ENCODE assay signal across 10 cellular contexts in the genomic region with DNA sequence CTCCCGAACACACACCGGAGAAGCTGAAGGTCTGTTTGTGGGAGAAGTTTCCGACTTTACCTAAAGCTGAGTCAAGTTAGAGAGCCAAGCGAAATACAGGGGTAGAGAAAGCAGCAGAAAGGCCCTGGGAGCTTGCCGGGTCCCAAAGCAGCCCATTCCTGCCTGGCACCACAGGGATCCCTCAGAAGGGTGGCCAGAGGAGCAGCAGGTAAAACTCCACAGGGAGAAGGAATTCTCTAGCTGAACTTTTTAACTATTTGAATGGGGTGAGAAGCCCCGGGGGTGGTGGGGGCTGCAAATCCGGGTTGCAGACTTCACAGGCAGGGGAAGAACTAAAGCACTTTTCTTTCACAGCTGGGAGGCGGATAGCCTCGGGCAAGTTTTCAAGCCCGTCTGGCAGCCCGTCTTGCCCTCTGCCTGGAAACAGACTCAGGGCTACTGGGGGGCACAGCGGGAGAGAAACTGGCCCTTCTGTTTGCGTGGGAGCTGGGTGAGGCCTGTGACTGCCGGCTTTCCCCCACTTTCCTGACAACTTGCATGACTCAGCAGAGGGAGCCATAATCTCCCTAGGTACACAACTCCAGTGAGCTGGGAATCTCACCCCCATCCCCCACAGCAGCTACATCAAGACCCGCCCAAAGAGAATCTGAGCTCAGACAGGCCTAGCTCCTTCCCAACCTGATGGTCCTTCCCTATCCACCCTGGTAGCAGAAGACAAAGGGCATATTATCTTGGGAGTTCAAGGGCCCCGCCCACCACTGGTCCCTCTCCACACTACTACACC.
DNase-seq lines count a peak whose midpoint lies in the region; ATAC-seq and TF ChIP-seq lines count a peak whose summit lies in the region.
"Had no signal": no experiment of that assay in that cellular context is flagged by ENCODE, and none has a peak within 500 bp of the region (broad histone marks: within the 10 kb centered on the region; RNA-seq: fewer than 3 reads in every experiment).

No MANE protein-coding gene starts in this region.

- peaks cover 31% of the 10 kb centered on the region for H3K36me3 Mint-ChIP-seq in chondrocyte (ENCODE audit: low read depth)
- H3K36me3 Mint-ChIP-seq in mesothelial cell of epicardium = peaks cover 55% of the 10 kb centered on the region

- DNase-seq in Caki2 (ENCODE audit: low read depth) (peak; percentile 33), MG63 (peak; percentile 38), chondrocyte (ENCODE audit: low spot score) (peak; percentile 88), mesothelial cell of epicardium (ENCODE audit: low spot score in 2 of 2, unreplicated experiment in 2 of 2) (no peak), kidney glomerular epithelial cell (lab: John Stamatoyannopoulos, UW) (no peak), NCI-H128 (lab: John Stamatoyannopoulos, UW; ENCODE audit: unreplicated experiment) (no peak)
- DNase-seq: CD4-positive, alpha-beta memory T cell had no signal

- H3K27me3 ChIP-seq in MG63 = no peaks in the 10 kb centered on the region

- H3K4me1 Mint-ChIP-seq in chondrocyte (ENCODE audit: low read depth) = peaks cover 36% of the 10 kb centered on the region
- peaks cover 8% of the 10 kb centered on the region for H3K4me1 Mint-ChIP-seq in mesothelial cell of epicardium
- H3K4me1 Mint-ChIP-seq: CD4-positive, alpha-beta memory T cell had no signal

- H3K9me3 Mint-ChIP-seq in chondrocyte (ENCODE audit: low read depth) (peaks cover 39% of the 10 kb centered on the region), mesothelial cell of epicardium (peaks cover 42% of the 10 kb centered on the region)
- H3K9me3 Mint-ChIP-seq: activated T-helper 2 cell treated with anti-CD3 and anti-CD28 coated beads, Interferon-gamma antibody, Interleukin-2, Interleukin-4, amounts not matched to agents 10 μg/mL and 5 μg/mL and 100 μg/mL, durations not matched to agents 14 hours and 24 hours and 36 hours; CD4-positive, alpha-beta memory T cell had no signal

- H3K27ac Mint-ChIP-seq in chondrocyte (ENCODE audit: unreplicated experiment) (peak overlapping the region; percentile 95), mesothelial cell of epicardium (peak overlapping the region; percentile 32)
- H3K27ac Mint-ChIP-seq: activated T-helper 2 cell treated with anti-CD3 and anti-CD28 coated beads, Interferon-gamma antibody, Interleukin-2, Interleukin-4, amounts not matched to agents 10 μg/mL and 5 μg/mL and 100 μg/mL, durations not matched to agents 14 hours and 24 hours and 36 hours; CD4-positive, alpha-beta memory T cell had no signal

- ATAC-seq in HG03196 (IDR thresholded peaks at IDR 0.05; ENCODE audit: unreplicated experiment) (no peak), HG03457 (IDR thresholded peaks at IDR 0.05; ENCODE audit: unreplicated experiment) (no peak)

- TF ChIP-seq CTCF in chondrocyte (IDR thresholded peaks at IDR 0.05) = peak; percentile 51
- TF ChIP-seq CTCF in mesothelial cell of epicardium (IDR thresholded peaks at IDR 0.05; ENCODE audit: unreplicated experiment) = no peak

- no peak overlapping the region for H3K4me3 ChIP-seq in MG63

- in situ Hi-C loops in Caki2 (cut with HindIII; ENCODE audit: low pct_unique_long_range_greater_than_20kb, low sequenced_read_pairs) = no loop called here

- H3K4me3 Mint-ChIP-seq in chondrocyte (ENCODE audit: unreplicated experiment) (peak overlapping the region; percentile 60), mesothelial cell of epicardium (no peak overlapping the region)
- H3K4me3 Mint-ChIP-seq: CD4-positive, alpha-beta memory T cell had no signal

- no peaks in the 10 kb centered on the region; the same call in 1 of the 2 replicates for H3K9me3 ChIP-seq in MG63

- H3K27me3 Mint-ChIP-seq in chondrocyte (ENCODE audit: low read depth) = no peaks in the 10 kb centered on the region
- H3K27me3 Mint-ChIP-seq in mesothelial cell of epicardium (ENCODE audit: low read depth) = no peaks in the 10 kb centered on the region
- H3K27me3 Mint-ChIP-seq: CD4-positive, alpha-beta memory T cell had no signal

- peaks cover 19% of the 10 kb centered on the region for H3K36me3 ChIP-seq in MG63

Comparison
In these comparisons a context has a peak if more than half of its experiments do, and no peak if none do; other contexts are left out.
1. DNase-seq: peak in Caki2 (single experiment), MG63 (single experiment) and chondrocyte (single experiment); none in mesothelial cell of epicardium (0 of 2), kidney glomerular epithelial cell (single experiment) and NCI-H128 (single experiment).